ENCODE assay signal across 8 cellular contexts in genomic region chr16:71883849-71884638, GRCh38. TPM values are rescaled to one million over a fixed set of nuclear protein-coding genes. Genes with fewer than 3 reads are reported as not detected.
DNase-seq lines count a peak whose midpoint lies in the region; ATAC-seq and TF ChIP-seq lines count a peak whose summit lies in the region.

Gene ZNF821 (minus strand): TSS chr16:71884182. CDS start chr16:71879946, 4,236 bp downstream.

- H2AFZ ChIP-seq in neuron (ENCODE audit: low read depth, low read length), result peak within 1 kb of the TSS; percentile 100

- TF ChIP-seq POLR2A in Raji (IDR thresholded peaks at IDR 0.05; ENCODE audit: insufficient read depth, low read depth, low read length), result peak; percentile 51
- TF ChIP-seq POLR2A in suprapubic skin (IDR thresholded peaks at IDR 0.05), result no peak

- peaks cover 12% of the 10 kb centered on the region for H3K4me1 ChIP-seq in neuron (ENCODE audit: insufficient read depth, low read length)
- H3K4me1 ChIP-seq in suprapubic skin, result peaks cover 23% of the 10 kb centered on the region

- in situ Hi-C loops in KBM-7 (cut with MboI; ENCODE audit: low pct_unique_long_range_greater_than_20kb, low sequenced_read_pairs), result no loop called here

- under 1% methylated on average over 25 of the region's 85 CpGs for WGBS in suprapubic skin

- peak within 1 kb of the TSS; percentile 90 for H3K27ac ChIP-seq in suprapubic skin

- no peak for TF ChIP-seq EP300 in suprapubic skin (IDR thresholded peaks at IDR 0.05)

- H3K4me3 ChIP-seq in neuron (ENCODE audit: low read length) (peak within 1 kb of the TSS; percentile 97), suprapubic skin (peak within 1 kb of the TSS; percentile 97)

- H3K36me3 ChIP-seq in neuron (ENCODE audit: insufficient read depth, low read length) (peaks cover 25% of the 10 kb centered on the region), suprapubic skin (peaks cover 16% of the 10 kb centered on the region)

- peak; percentile 49 for ATAC-seq in GM21526 (IDR thresholded peaks at IDR 0.05; ENCODE audit: low FRiP score, unreplicated experiment)

- H3K9me3 ChIP-seq in neuron (ENCODE audit: low read length) (no peaks in the 10 kb centered on the region), suprapubic skin (no peaks in the 10 kb centered on the region)

- DNase-seq in DMS114 treated with DMSO at 0.1 percent for 48 hours (lab: John Stamatoyannopoulos, UW; ENCODE audit: unreplicated experiment) (peak; percentile 72), KBM-7 (peak; percentile 89), foreskin melanocyte (peak; percentile 53), suprapubic skin (ENCODE audit: low spot score in 2 of 2) (peak in 1 of 2 donors; percentile 88)
- peak; percentile 31 to 61 (median 36) for DNase-seq in activated naive CD4-positive, alpha-beta T cell (lab: John Stamatoyannopoulos, UW)

- no peak for TF ChIP-seq CTCF in suprapubic skin (IDR thresholded peaks at IDR 0.05)

- H3K27me3 ChIP-seq in neuron (ENCODE audit: insufficient read depth, low read length) (no peaks in the 10 kb centered on the region), suprapubic skin (no peaks in the 10 kb centered on the region)

RNA-seq across cellular contexts. Expression of gene ZNF821, which starts in this region (rescaled TPM):
- total RNA-seq in suprapubic skin, result 10 to 100 TPM in 2 of 4 donors, 1 to 10 TPM in 2; 7.4 to 17.6 (median 12.1) TPM
